In the genomic region with DNA sequence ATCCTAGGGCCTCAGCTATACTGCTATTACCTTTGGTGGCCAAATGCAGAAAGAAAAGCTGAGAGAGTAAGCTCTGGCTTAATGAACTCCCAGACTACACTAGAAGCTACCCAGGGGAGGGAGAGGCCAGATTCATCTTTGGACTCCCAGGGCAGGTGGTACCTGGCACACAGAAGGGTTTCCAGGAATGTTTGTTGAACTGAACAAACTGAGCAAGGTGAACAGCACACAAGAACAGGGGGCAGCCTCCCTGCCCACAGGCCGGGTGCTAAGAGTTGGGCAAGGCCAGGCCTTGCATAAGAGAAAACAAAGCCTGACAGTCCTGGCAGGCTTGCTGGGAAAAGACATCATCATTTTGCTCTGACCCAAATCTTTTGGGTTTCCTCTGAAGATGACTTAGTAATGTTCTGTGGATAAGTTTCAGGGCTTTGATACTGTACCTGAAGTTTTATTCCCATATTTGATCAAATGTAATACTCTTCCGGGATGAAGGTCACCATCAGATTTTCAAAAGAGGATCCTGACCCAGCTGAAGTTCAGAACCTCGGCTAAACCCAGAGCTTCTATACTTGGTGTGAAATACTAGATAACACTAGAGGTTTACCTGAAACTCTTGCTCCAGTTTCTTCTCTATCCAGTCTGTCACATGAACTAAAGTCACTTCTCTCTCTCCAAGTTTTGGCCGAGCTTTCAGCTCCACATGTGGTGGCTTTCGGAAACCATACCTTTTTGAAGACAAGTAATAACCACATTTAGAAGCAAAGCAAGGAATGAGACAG, we compare ENCODE assay signal across 9 cellular contexts. TPM values are rescaled to one million over a fixed set of nuclear protein-coding genes. Genes with fewer than 3 reads are reported as not detected.
DNase-seq lines count a peak whose midpoint lies in the region; ATAC-seq and TF ChIP-seq lines count a peak whose summit lies in the region.
"Had no signal": no experiment of that assay in that cellular context is flagged by ENCODE, and none has a peak within 500 bp of the region (broad histone marks: within the 10 kb centered on the region; RNA-seq: fewer than 3 reads in every experiment).

No MANE protein-coding gene starts in this region.

- no peak overlapping the region for H3K4me3 Mint-ChIP-seq in CD14-positive monocyte

- peak overlapping the region in 5 of 7 donors; percentile 30 to 73 (median 53) for H3K27ac Mint-ChIP-seq in CD14-positive monocyte

- peaks cover 18 to 21% of the 10 kb centered on the region in 2 experiments for H3K4me1 ChIP-seq in neutrophil (ENCODE audit: control insufficient read depth in 1 of 2, insufficient read depth in 1 of 2, low read depth in 1 of 2, low read length in 1 of 2)
- peaks cover 29% of the 10 kb centered on the region for H3K4me1 ChIP-seq in BE2C
- H3K4me1 ChIP-seq in esophagus squamous epithelium, result peaks cover 5 to 39% (median 6%) of the 10 kb centered on the region in 3 donors

- H3K36me3 ChIP-seq in neutrophil (peaks cover 47% of the 10 kb centered on the region), BE2C (peaks cover 43% of the 10 kb centered on the region), esophagus squamous epithelium (peaks cover 0 to 74% (median 6%) of the 10 kb centered on the region in 3 donors)

- TF ChIP-seq POLR2A in esophagus squamous epithelium (IDR thresholded peaks at IDR 0.05), result no peak

- H3K27me3 Mint-ChIP-seq in CD14-positive monocyte (ENCODE audit: low read depth in 3 of 3), result no peaks in the 10 kb centered on the region

- H3K9me3 Mint-ChIP-seq in CD14-positive monocyte, result no peaks in the 10 kb centered on the region

- no peak for DNase-seq in CD14-positive monocyte (ENCODE audit: low spot score)
- DNase-seq in HT-29 (ENCODE audit: low spot score), result peak; percentile 23
- no peak for DNase-seq in caudate nucleus (lab: John Stamatoyannopoulos, UW)
- DNase-seq in BE2C, result no peak
- DNase-seq in esophagus squamous epithelium (lab: John Stamatoyannopoulos, UW), result no peak
- no peak for DNase-seq in hepatic stellate cell (ENCODE audit: low spot score)
- DNase-seq: KG1 had no signal

- H3K27me3 ChIP-seq in neutrophil (no peaks in the 10 kb centered on the region), BE2C (no peaks in the 10 kb centered on the region), esophagus squamous epithelium (no peaks in the 10 kb centered on the region)

- no peak for ATAC-seq in HG02759 (IDR thresholded peaks at IDR 0.05; ENCODE audit: unreplicated experiment)

- peaks cover 46 to 53% of the 10 kb centered on the region in 2 donors for H3K36me3 Mint-ChIP-seq in CD14-positive monocyte

- WGBS in esophagus squamous epithelium, 2 donors, result 71 to 80% methylated on average over 5 of the region's 5 CpGs

- H3K27ac ChIP-seq in caudate nucleus (ENCODE audit: low read depth, low read length) (peak overlapping the region; percentile 20), neutrophil (peak overlapping the region; percentile 58), esophagus squamous epithelium (peak overlapping the region in 2 of 4 donors; percentile 49 to 57)

- H3K9me3 ChIP-seq in neutrophil (no peaks in the 10 kb centered on the region), BE2C (no peaks in the 10 kb centered on the region), esophagus squamous epithelium (no peaks in the 10 kb centered on the region)

- no peak overlapping the region for H3K4me3 ChIP-seq in neutrophil (ENCODE audit: low read depth in 1 of 2, low read length in 1 of 2)
- H3K4me3 ChIP-seq in BE2C (ENCODE audit: low read depth, low read length), result no peak overlapping the region
- H3K4me3 ChIP-seq in esophagus squamous epithelium, result no peak overlapping the region

- TF ChIP-seq CTCF in CD14-positive monocyte (IDR thresholded peaks at IDR 0.05) (no peak), neutrophil (IDR thresholded peaks at IDR 0.05) (no peak), BE2C (IDR thresholded peaks at IDR 0.05; ENCODE audit: low read depth, low read length) (no peak), esophagus squamous epithelium (IDR thresholded peaks at IDR 0.05) (no peak)

- intact Hi-C loops in CD14-positive monocyte (cut with micrococcal nuclease) (loop anchor here in 1 of 2 donors (5.0 kb wide), 1 partner anchor 132 kb away; no protein-coding TSS in a partner anchor), esophagus squamous epithelium (cut with DNase I) (no loop called here)

- peaks cover 27% of the 10 kb centered on the region for H3K4me1 Mint-ChIP-seq in CD14-positive monocyte

RNA-seq across cellular contexts. Expression of a gene that starts 20.5 kb away (rescaled TPM):
- 10 to 100 TPM; 11.0 to 13.7 TPM for polyA plus RNA-seq in CD14-positive monocyte
- 6.9 and 7.3 TPM in 2 replicates for total RNA-seq in HT-29 (2014; rRNA removed; shearing (Covaris generic))
- 8.9 TPM for polyA plus RNA-seq in BE2C (2012; ENCODE audit: insufficient read depth, insufficient read length, low read depth)
- 10 to 100 TPM in 3 of 4 donors, 1 to 10 TPM in 1; 9.2 to 19.1 (median 15.1) TPM for total RNA-seq in esophagus squamous epithelium
